In the genomic region with DNA sequence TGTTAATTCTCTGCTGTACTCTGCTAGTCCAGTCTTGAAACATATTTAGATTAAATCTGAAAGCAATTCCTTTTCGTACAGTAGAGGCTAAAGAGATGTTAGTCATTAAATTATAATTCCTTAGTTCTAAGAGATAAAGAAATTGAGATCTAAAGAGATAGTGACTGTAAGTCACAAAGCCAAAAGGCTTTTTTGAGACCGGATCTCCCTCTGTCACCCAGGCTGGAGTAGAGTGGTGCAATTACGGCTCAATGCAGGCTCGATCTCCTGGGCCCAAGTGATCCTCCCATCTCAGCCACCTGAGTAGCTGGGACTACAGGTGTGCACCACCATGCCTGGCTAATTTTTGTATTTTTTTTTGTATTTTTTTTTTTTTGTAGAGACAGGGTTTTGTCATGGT, we compare ENCODE assay signal across 30 cellular contexts. TPM values are rescaled to one million over a fixed set of nuclear protein-coding genes. Genes with fewer than 3 reads are reported as not detected.
"Had no signal": no experiment of that assay in that cellular context is flagged by ENCODE, and none has a peak within 500 bp of the region (broad histone marks: within the 10 kb centered on the region; RNA-seq: fewer than 3 reads in every experiment).

No MANE protein-coding gene starts in this region.

- H3K36me3 ChIP-seq: ovary, uterus had no signal

- H3K27ac ChIP-seq: neutrophil, ovary, parathyroid adenoma, psoas muscle, sigmoid colon, stomach, thoracic aorta, thyroid gland, tibial nerve, upper lobe of right lung, uterus had no signal

- H3K27me3 ChIP-seq: neutrophil, ovary, right lobe of liver, sigmoid colon, stomach, thyroid gland, tibial nerve, upper lobe of right lung, uterus had no signal

- DNase-seq: naive thymus-derived CD8-positive, alpha-beta T cell; nephron progenitor cell; nucleus accumbens; ovary; posterior cingulate gyrus; psoas muscle; right cardiac atrium; right lobe of liver; sigmoid colon; small intestine; stimulated activated CD4-positive, alpha-beta T cell treated with anti-CD3 and anti-CD28 coated beads, Interleukin-15, amount 100 ng/mL, for 24 hours; stimulated activated CD4-positive, alpha-beta T cell treated with anti-CD3 and anti-CD28 coated beads, Interleukin-2, amount 100 ng/mL, for 24 hours; stimulated activated CD4-positive, alpha-beta T cell treated with anti-CD3 and anti-CD28 coated beads, Interleukin-2, amount 100 ng/mL, for 48 hours; stimulated activated CD4-positive, alpha-beta T cell treated with anti-CD3 and anti-CD28 coated beads, Interleukin-4, amount 100 ng/mL, for 24 hours; stimulated activated naive B cell treated with anti-CD40 and anti-IgM and Interleukin-4, amounts not matched to agents 10 μg/mL and 1 μg/mL and 100 μg/mL, for 72 hours; stimulated activated naive CD4-positive, alpha-beta T cell treated with Interleukin-2 at 50 U/mL for 16 hours; stomach; thyroid gland; upper lobe of right lung; uterus had no signal

- H3K9ac ChIP-seq: parathyroid adenoma had no signal

- H2AFZ ChIP-seq: parathyroid adenoma had no signal

- ATAC-seq: naive thymus-derived CD8-positive, alpha-beta T cell; natural killer cell treated with Interleukin-12 subunit alpha and Interleukin-12 subunit beta and Interleukin-15 and Interleukin-18, amount 100 ng/mL, for 72 hours; psoas muscle; right cardiac atrium; stimulated activated effector memory CD8-positive, alpha-beta T cell treated with anti-CD3 and anti-CD28 coated beads, Interleukin-12 subunit alpha, Interleukin-12 subunit beta, amount 100 ng/mL, for 72 hours; stimulated activated naive B cell treated with anti-CD40 and anti-IgM and Interleukin-4, amounts not matched to agents 10 μg/mL and 1 μg/mL and 100 μg/mL, for 72 hours; upper lobe of right lung had no signal

- FAIRE-seq: small intestine had no signal

- H3K9me3 ChIP-seq: neutrophil, ovary, psoas muscle, right lobe of liver, sigmoid colon, stomach, thoracic aorta, thyroid gland, tibial nerve, upper lobe of right lung, uterus had no signal

- H3K4me3 ChIP-seq: ovary, psoas muscle, right lobe of liver, sigmoid colon, stomach, thoracic aorta, thyroid gland, tibial nerve, upper lobe of right lung, uterus had no signal

- H3K4me1 ChIP-seq: parathyroid adenoma, psoas muscle, sigmoid colon, stomach, thyroid gland, tibial nerve, upper lobe of right lung, uterus had no signal

- H3K79me2 ChIP-seq: parathyroid adenoma had no signal

RNA-seq across cellular contexts. Expression of gene PRG4, which starts 14.2 kb away (rescaled TPM):
- total RNA-seq: natural killer cell treated with Interleukin-12 subunit alpha and Interleukin-12 subunit beta and Interleukin-15 and Interleukin-18, amount 100 ng/mL, for 72 hours; neural crest cell; progenitor cell of endocrine pancreas; renal cortical epithelial cell; skeletal muscle tissue had no signal
